ENCODE assay signal across 8 cellular contexts in genomic region chr19:58440556-58440955, GRCh38. TPM values are rescaled to one million over a fixed set of nuclear protein-coding genes. Genes with fewer than 3 reads are reported as not detected.
A peak's percentile ranks its signal among the peaks of the same experiment; 100 is the strongest.
DNase-seq lines count a peak whose midpoint lies in the region; ATAC-seq and TF ChIP-seq lines count a peak whose summit lies in the region.

No MANE protein-coding gene starts in this region.

- peaks cover 25 to 47% (median 41%) of the 10 kb centered on the region in 3 donors for H3K36me3 Mint-ChIP-seq in CD8-positive, alpha-beta memory T cell
- H3K36me3 Mint-ChIP-seq in activated T-helper 1 cell treated with anti-CD3 and anti-CD28 coated beads, Interleukin-12 subunit alpha, Interleukin-12 subunit beta, Interleukin-2, Interleukin-4 antibody, amounts not matched to agents 30 ng/mL and 10 ng/mL and 1 ng/mL, durations not matched to agents 14 hours and 24 hours and 36 hours (ENCODE audit: low read depth): peaks cover 38% of the 10 kb centered on the region
- H3K36me3 Mint-ChIP-seq in progenitor cell of endocrine pancreas (ENCODE audit: insufficient read depth): peaks cover 33% of the 10 kb centered on the region

- H3K4me1 ChIP-seq in CD8-positive, alpha-beta memory T cell (ENCODE audit: insufficient read depth, low read length): peaks cover 20% of the 10 kb centered on the region
- H3K4me1 ChIP-seq in heart right ventricle: peaks cover 4 to 26% (median 18%) of the 10 kb centered on the region in 9 donors

- H3K27ac ChIP-seq in CD8-positive, alpha-beta memory T cell (ENCODE audit: low read depth, low read length): peak overlapping the region; percentile 71
- peak overlapping the region in 9 of 10 donors; percentile 51 to 89 (median 78) for H3K27ac ChIP-seq in heart right ventricle

- peaks cover 11% of the 10 kb centered on the region for H3K36me3 ChIP-seq in CD8-positive, alpha-beta memory T cell (ENCODE audit: insufficient read depth, low read length)
- peaks cover 0 to 36% (median 17%) of the 10 kb centered on the region in 9 donors for H3K36me3 ChIP-seq in heart right ventricle

- H3K9me3 Mint-ChIP-seq in CD8-positive, alpha-beta memory T cell: peaks cover 3 to 44% (median 37%) of the 10 kb centered on the region in 5 donors
- H3K9me3 Mint-ChIP-seq in activated T-helper 1 cell treated with anti-CD3 and anti-CD28 coated beads, Interleukin-12 subunit alpha, Interleukin-12 subunit beta, Interleukin-2, Interleukin-4 antibody, amounts not matched to agents 30 ng/mL and 10 ng/mL and 1 ng/mL, durations not matched to agents 14 hours and 24 hours and 36 hours: peaks cover 51% of the 10 kb centered on the region
- peaks cover 39% of the 10 kb centered on the region for H3K9me3 Mint-ChIP-seq in progenitor cell of endocrine pancreas (ENCODE audit: low read depth)

- CTCF ChIA-PET in CD8-positive, alpha-beta memory T cell (lab: Charles Lee): interaction anchor here (1.4 kb wide), 1 partner anchor 11 kb away, joined by 3 read pairs; the partner anchor contains the start of gene ZNF324B

- peak overlapping the region; percentile 93 for H3K4me3 ChIP-seq in CD8-positive, alpha-beta memory T cell (ENCODE audit: low read length)
- peak overlapping the region; percentile 37 to 95 (median 70) for H3K4me3 ChIP-seq in heart right ventricle

- WGBS in heart right ventricle, 2 donors: 9 to 13% methylated on average over 31 of the region's 31 CpGs

- peaks cover 26% of the 10 kb centered on the region for H3K9me3 ChIP-seq in CD8-positive, alpha-beta memory T cell (ENCODE audit: low read length)
- peaks cover 0 to 46% (median 19%) of the 10 kb centered on the region in 11 donors for H3K9me3 ChIP-seq in heart right ventricle

- peak overlapping the region; percentile 88 to 97 (median 95) for H3K4me3 Mint-ChIP-seq in CD8-positive, alpha-beta memory T cell
- peak overlapping the region; percentile 97 for H3K4me3 Mint-ChIP-seq in activated T-helper 1 cell treated with anti-CD3 and anti-CD28 coated beads, Interleukin-12 subunit alpha, Interleukin-12 subunit beta, Interleukin-2, Interleukin-4 antibody, amounts not matched to agents 30 ng/mL and 10 ng/mL and 1 ng/mL, durations not matched to agents 14 hours and 24 hours and 36 hours
- H3K4me3 Mint-ChIP-seq in progenitor cell of endocrine pancreas (ENCODE audit: low read depth): peak overlapping the region; percentile 81

- POLR2A ChIA-PET in CD8-positive, alpha-beta memory T cell (lab: Charles Lee): interaction anchor here (0.7 to 1.2 kb wide), 5 partner anchors 32 to 93 kb away, joined by 3 to 10 read pairs (median 4); partner anchors contain the start of genes ZNF497 and ZNF584

- H3K27me3 ChIP-seq in CD8-positive, alpha-beta memory T cell (ENCODE audit: insufficient read depth, low read length, poor library complexity, severe bottlenecking): no peaks in the 10 kb centered on the region
- H3K27me3 ChIP-seq in heart right ventricle: no peaks in the 10 kb centered on the region

- H3K4me1 Mint-ChIP-seq in CD8-positive, alpha-beta memory T cell: peaks cover 26 to 34% (median 30%) of the 10 kb centered on the region in 3 donors
- peaks cover 24% of the 10 kb centered on the region for H3K4me1 Mint-ChIP-seq in activated T-helper 1 cell treated with anti-CD3 and anti-CD28 coated beads, Interleukin-12 subunit alpha, Interleukin-12 subunit beta, Interleukin-2, Interleukin-4 antibody, amounts not matched to agents 30 ng/mL and 10 ng/mL and 1 ng/mL, durations not matched to agents 14 hours and 24 hours and 36 hours (ENCODE audit: low read depth)
- H3K4me1 Mint-ChIP-seq in progenitor cell of endocrine pancreas (ENCODE audit: low read depth): peaks cover 3% of the 10 kb centered on the region

- DNase-seq in CD8-positive, alpha-beta memory T cell: peak in 1 of 5 donors; percentile 6
- no peak for DNase-seq in activated T-helper 1 cell treated with anti-CD3 and anti-CD28 coated beads, Interleukin-12 subunit alpha, Interleukin-12 subunit beta, Interleukin-2, Interleukin-4 antibody, amounts not matched to agents 30 ng/mL and 10 ng/mL and 1 ng/mL, durations not matched to agents 14 hours and 24 hours and 36 hours (ENCODE audit: low spot score)
- DNase-seq in heart right ventricle: no peak
- no peak for DNase-seq in progenitor cell of endocrine pancreas (ENCODE audit: low spot score, unreplicated experiment)
- DNase-seq in mesenteric fat pad (ENCODE audit: low spot score): no peak
- no peak for DNase-seq in H4 (ENCODE audit: low spot score)
- DNase-seq in NCI-H226: no peak
- DNase-seq in HuH-7.5 (ENCODE audit: low spot score): no peak

- ATAC-seq in heart right ventricle: peak in 6 of 8 donors; percentile 2 to 48 (median 4)

- peaks cover 7 to 8% of the 10 kb centered on the region in 2 donors for H3K27me3 Mint-ChIP-seq in CD8-positive, alpha-beta memory T cell
- H3K27me3 Mint-ChIP-seq in activated T-helper 1 cell treated with anti-CD3 and anti-CD28 coated beads, Interleukin-12 subunit alpha, Interleukin-12 subunit beta, Interleukin-2, Interleukin-4 antibody, amounts not matched to agents 30 ng/mL and 10 ng/mL and 1 ng/mL, durations not matched to agents 14 hours and 24 hours and 36 hours (ENCODE audit: insufficient read depth): no peaks in the 10 kb centered on the region
- H3K27me3 Mint-ChIP-seq in progenitor cell of endocrine pancreas: peaks cover 31% of the 10 kb centered on the region

- no peak for TF ChIP-seq CTCF in heart right ventricle (IDR thresholded peaks at IDR 0.05)
- TF ChIP-seq CTCF in progenitor cell of endocrine pancreas (IDR thresholded peaks at IDR 0.05; ENCODE audit: unreplicated experiment): no peak

- H3K27ac Mint-ChIP-seq in CD8-positive, alpha-beta memory T cell: peak overlapping the region; percentile 85 to 100 (median 99)
- peak overlapping the region; percentile 98 for H3K27ac Mint-ChIP-seq in activated T-helper 1 cell treated with anti-CD3 and anti-CD28 coated beads, Interleukin-12 subunit alpha, Interleukin-12 subunit beta, Interleukin-2, Interleukin-4 antibody, amounts not matched to agents 30 ng/mL and 10 ng/mL and 1 ng/mL, durations not matched to agents 14 hours and 24 hours and 36 hours
- peak overlapping the region; percentile 84 for H3K27ac Mint-ChIP-seq in progenitor cell of endocrine pancreas

- intact Hi-C loops in activated T-helper 1 cell treated with anti-CD3 and anti-CD28 coated beads, Interleukin-12 subunit alpha, Interleukin-12 subunit beta, Interleukin-2, Interleukin-4 antibody, amounts not matched to agents 30 ng/mL and 10 ng/mL and 1 ng/mL, durations not matched to agents 14 hours and 24 hours and 36 hours (cut with micrococcal nuclease): loop anchor here (1.0 kb wide), 15 partner anchors 11 to 1120 kb away; partner anchors contain the start of genes ERVK3-1, MZF1, RPS5 and ZNF274
- intact Hi-C loops in heart right ventricle (cut with DNase I): loop anchor here in 2 of 10 donors (1.0 to 2.0 kb wide), 3 partner anchors 11 to 32 kb away; partner anchors contain the start of genes ZNF324 (in 1 of the 2), ZNF324B (in 1 of the 2) and ZNF584 (in 1 of the 2)

RNA-seq across cellular contexts. Expression of gene ZNF132, which starts 0.6 kb away (rescaled TPM):
- 1 to 10 TPM; 4.9 to 5.2 TPM for total RNA-seq in CD8-positive, alpha-beta memory T cell
- polyA plus RNA-seq in CD8-positive, alpha-beta memory T cell: 0.97 TPM
- 3.4 and 3.5 TPM in 2 replicates for total RNA-seq in activated T-helper 1 cell treated with anti-CD3 and anti-CD28 coated beads, Interleukin-12 subunit alpha, Interleukin-12 subunit beta, Interleukin-2, Interleukin-4 antibody, amounts not matched to agents 30 ng/mL and 10 ng/mL and 1 ng/mL, durations not matched to agents 14 hours and 24 hours and 36 hours
- total RNA-seq in heart right ventricle (1 to 10 TPM; 3.6 to 6.7 (median 5.1) TPM), progenitor cell of endocrine pancreas (3.5 TPM in 2 replicates), mesenteric fat pad (4.0 TPM)
- polyA plus RNA-seq in heart right ventricle: 1 to 10 TPM; 1.1 to 1.3 TPM
- total RNA-seq in H4 (2014; rRNA removed; shearing (Covaris generic)): 4.0 and 6.4 TPM in 2 replicates

RNA-seq across cellular contexts. Expression of gene ZNF324B, which starts 10.9 kb away (rescaled TPM):
- total RNA-seq in CD8-positive, alpha-beta memory T cell: 10 to 100 TPM; 11.3 TPM
- polyA plus RNA-seq in CD8-positive, alpha-beta memory T cell: 2.9 TPM
- total RNA-seq in activated T-helper 1 cell treated with anti-CD3 and anti-CD28 coated beads, Interleukin-12 subunit alpha, Interleukin-12 subunit beta, Interleukin-2, Interleukin-4 antibody, amounts not matched to agents 30 ng/mL and 10 ng/mL and 1 ng/mL, durations not matched to agents 14 hours and 24 hours and 36 hours: 14.3 and 15.1 TPM in 2 replicates
- 1 to 10 TPM; 1.9 to 5.2 (median 3.2) TPM for total RNA-seq in heart right ventricle
- polyA plus RNA-seq in heart right ventricle: 1 to 10 TPM; 1.4 to 1.6 TPM
- 10.1 and 11.2 TPM in 2 replicates for total RNA-seq in progenitor cell of endocrine pancreas
- total RNA-seq in mesenteric fat pad: 5.2 TPM
- total RNA-seq in H4 (2014; rRNA removed; shearing (Covaris generic)): 3.3 and 6.7 TPM in 2 replicates

RNA-seq across cellular contexts. Expression of gene ZNF324, which starts 26.3 kb away (rescaled TPM):
- 10 to 100 TPM; 19.8 to 21.0 TPM for total RNA-seq in CD8-positive, alpha-beta memory T cell
- 13.9 TPM for polyA plus RNA-seq in CD8-positive, alpha-beta memory T cell
- 12.8 and 15.5 TPM in 2 replicates for total RNA-seq in activated T-helper 1 cell treated with anti-CD3 and anti-CD28 coated beads, Interleukin-12 subunit alpha, Interleukin-12 subunit beta, Interleukin-2, Interleukin-4 antibody, amounts not matched to agents 30 ng/mL and 10 ng/mL and 1 ng/mL, durations not matched to agents 14 hours and 24 hours and 36 hours
- total RNA-seq in heart right ventricle (1 to 10 TPM; 3.8 to 6.1 (median 5.1) TPM), progenitor cell of endocrine pancreas (12.9 and 14.7 TPM in 2 replicates), mesenteric fat pad (6.7 TPM)
- 1 to 10 TPM; 2.6 to 4.0 TPM for polyA plus RNA-seq in heart right ventricle
- 7.1 and 10.1 TPM in 2 replicates for total RNA-seq in H4 (2014; rRNA removed; shearing (Covaris generic))

RNA-seq across cellular contexts. Expression of gene ZNF584, which starts 32.1 kb away (rescaled TPM):
- 10 to 100 TPM; 20.9 to 22.6 TPM for total RNA-seq in CD8-positive, alpha-beta memory T cell
- 7.5 TPM for polyA plus RNA-seq in CD8-positive, alpha-beta memory T cell
- 17.8 and 20.6 TPM in 2 replicates for total RNA-seq in activated T-helper 1 cell treated with anti-CD3 and anti-CD28 coated beads, Interleukin-12 subunit alpha, Interleukin-12 subunit beta, Interleukin-2, Interleukin-4 antibody, amounts not matched to agents 30 ng/mL and 10 ng/mL and 1 ng/mL, durations not matched to agents 14 hours and 24 hours and 36 hours
- total RNA-seq in heart right ventricle (10 to 100 TPM; 12.7 to 20.4 (median 17.6) TPM), progenitor cell of endocrine pancreas (16.7 and 18.2 TPM in 2 replicates), mesenteric fat pad (15.4 TPM)
- 10 to 100 TPM in 1 of 2 donors, 1 to 10 TPM in 1; 6.5 to 15.9 TPM for polyA plus RNA-seq in heart right ventricle
- 15.6 and 23.6 TPM in 2 replicates for total RNA-seq in H4 (2014; rRNA removed; shearing (Covaris generic))

RNA-seq across cellular contexts. Expression of gene ZNF446, which starts 35.6 kb away (rescaled TPM):
- total RNA-seq in CD8-positive, alpha-beta memory T cell: 1 to 10 TPM; 5.9 to 7.2 TPM
- 3.8 TPM for polyA plus RNA-seq in CD8-positive, alpha-beta memory T cell
- 6.6 and 6.7 TPM in 2 replicates for total RNA-seq in activated T-helper 1 cell treated with anti-CD3 and anti-CD28 coated beads, Interleukin-12 subunit alpha, Interleukin-12 subunit beta, Interleukin-2, Interleukin-4 antibody, amounts not matched to agents 30 ng/mL and 10 ng/mL and 1 ng/mL, durations not matched to agents 14 hours and 24 hours and 36 hours
- total RNA-seq in heart right ventricle (1 to 10 TPM; 4.2 to 7.0 (median 5.1) TPM), progenitor cell of endocrine pancreas (17.7 and 19.4 TPM in 2 replicates), mesenteric fat pad (5.6 TPM)
- polyA plus RNA-seq in heart right ventricle: 10 to 100 TPM in 1 of 2 donors, 1 to 10 TPM in 1; 7.1 to 11.1 TPM
- total RNA-seq in H4 (2014; rRNA removed; shearing (Covaris generic)): 9.8 and 14.7 TPM in 2 replicates
